In genomic region chr17:78924481-78925151, GRCh38 we compare ENCODE assay signal across 9 cellular contexts. TPM values are rescaled to one million over a fixed set of nuclear protein-coding genes. Genes with fewer than 3 reads are reported as not detected.
DNase-seq lines count a peak whose midpoint lies in the region; ATAC-seq, FAIRE-seq and TF ChIP-seq lines count a peak whose summit lies in the region.
"Had no signal": no experiment of that assay in that cellular context is flagged by ENCODE, and none has a peak within 500 bp of the region (broad histone marks: within the 10 kb centered on the region; RNA-seq: fewer than 3 reads in every experiment).

No MANE protein-coding gene starts in this region.

- no peak for TF ChIP-seq CTCF in DND-41 (IDR thresholded peaks at IDR 0.05; ENCODE audit: borderline replicate concordance, extremely low read depth, low read length, poor library complexity, severe bottlenecking)
- no peak for TF ChIP-seq CTCF in H1 (IDR thresholded peaks at IDR 0.05; ENCODE audit: control extremely low read depth in 1 of 3, insufficient read depth in 1 of 3, low read depth in 1 of 3, low read length in 3 of 3)

- FAIRE-seq in H1 (lab: Jason Lieb, UNC) = no peak

- no peak overlapping the region for H2BK20ac ChIP-seq in H1 (ENCODE audit: low read length)

- no peaks in the 10 kb centered on the region for H3K79me2 ChIP-seq in DND-41 (ENCODE audit: insufficient read depth, low read length)
- H3K79me2 ChIP-seq in H1 (ENCODE audit: control insufficient read depth in 1 of 2, insufficient read depth in 2 of 2, low read length in 2 of 2) = peaks cover 0 to 40% of the 10 kb centered on the region in 2 experiments; a peak in 2 of 4 replicates

- peaks cover 11% of the 10 kb centered on the region; the same call in 1 of the 2 replicates for H3K23me2 ChIP-seq in H1 (ENCODE audit: low read depth, low read length)

- no peak overlapping the region for H2AK5ac ChIP-seq in H1 (ENCODE audit: low read depth, low read length)

- no peaks in the 10 kb centered on the region for H3K36me3 Mint-ChIP-seq in naive B cell

- no peaks in the 10 kb centered on the region for H4K20me1 ChIP-seq in DND-41 (ENCODE audit: insufficient read depth, low read length)
- H4K20me1 ChIP-seq in H1 (replicated peaks in 1 of 2; ENCODE audit: control insufficient read depth in 1 of 2, insufficient read depth in 2 of 2, low read length in 2 of 2) = peaks cover 5 to 19% of the 10 kb centered on the region in 2 experiments

- H3K4me2 ChIP-seq in DND-41 (ENCODE audit: insufficient read depth, low read length) (peak overlapping the region; percentile 55), H1 (ENCODE audit: insufficient read depth in 1 of 2, low read depth in 2 of 2, low read length in 2 of 2) (peak overlapping the region; percentile 87 to 96)

- no peak overlapping the region for H3K14ac ChIP-seq in H1 (ENCODE audit: insufficient read length)

- H3K4me3 ChIP-seq in DND-41 (ENCODE audit: low read depth in 1 of 2, low read length in 2 of 2) (peak overlapping the region in 1 of 2 experiments; percentile 47; a peak in 3 of 4 replicates), H1 (ENCODE audit: extremely low read depth in 1 of 4, insufficient read depth in 2 of 4, low read depth in 3 of 4, low read length in 4 of 4) (peak overlapping the region; percentile 60 to 83 (median 70))

- no peaks in the 10 kb centered on the region for H3K36me3 ChIP-seq in DND-41 (ENCODE audit: insufficient read depth, low read length)
- H3K36me3 ChIP-seq in H1 (ENCODE audit: control insufficient read depth in 2 of 4, insufficient read depth in 4 of 4, low read length in 3 of 4) = peaks cover 0 to 3% (median 0%) of the 10 kb centered on the region in 4 experiments; a peak in 1 of 8 replicates

- peak overlapping the region; percentile 3; the same call in 1 of the 2 replicates for H3K18ac ChIP-seq in H1 (ENCODE audit: extremely low read depth, low read length)

- H3K9ac ChIP-seq in DND-41 (ENCODE audit: low read depth, low read length) = peak overlapping the region; percentile 46; the same call in 1 of the 2 replicates
- peak overlapping the region; percentile 35 to 80 (median 54) for H3K9ac ChIP-seq in H1 (replicated peaks in 1 of 4; ENCODE audit: extremely low read depth in 1 of 4, low read depth in 3 of 4, low read length in 3 of 4)

- DNase-seq in DND-41 = peak; percentile 23
- peak; percentile 72 for DNase-seq in NCI-H69 (lab: John Stamatoyannopoulos, UW)
- DNase-seq in H1 (ENCODE audit: low read depth in 1 of 2, low spot score in 2 of 2) = peak in 1 of 2 experiments; percentile 58
- DNase-seq in naive B cell = no peak
- DNase-seq in LoVo (ENCODE audit: low spot score) = no peak
- no peak for DNase-seq in effector CD4-positive, alpha-beta T cell
- DNase-seq in COLO668 (lab: John Stamatoyannopoulos, UW; ENCODE audit: unreplicated experiment) = no peak

- POLR2A ChIA-PET in H1 (lab: Charles Lee; ENCODE audit: partially characterized antibody) = interaction anchor here (1.4 to 2.8 kb wide), 3 partner anchors 9 to 25 kb away, joined by 3 to 16 read pairs (median 12); partner anchors contain the start of gene CEP295NL

- no peaks in the 10 kb centered on the region for H3K9me3 Mint-ChIP-seq in naive B cell

- peak overlapping the region in 1 of 6 donors; percentile 88 for H3K27ac Mint-ChIP-seq in naive B cell

- H3K4ac ChIP-seq in H1 (replicated peaks; ENCODE audit: insufficient read length, low read depth, low read length) = peak overlapping the region; percentile 53

- no peak overlapping the region for H2BK5ac ChIP-seq in H1 (ENCODE audit: low read depth, low read length)

- no peak overlapping the region for H2BK12ac ChIP-seq in H1 (ENCODE audit: low read depth, low read length)

- no peaks in the 10 kb centered on the region for H3K9me3 ChIP-seq in DND-41 (ENCODE audit: insufficient read depth, low read length, severe bottlenecking)
- H3K9me3 ChIP-seq in H1 (ENCODE audit: insufficient read depth in 2 of 2, low read depth in 1 of 2, low read length in 1 of 2) = no peaks in the 10 kb centered on the region
- H3K9me3 ChIP-seq: mucosa of descending colon had no signal

- no peak overlapping the region for H3K23ac ChIP-seq in H1 (ENCODE audit: insufficient read length)

- peaks cover 21% of the 10 kb centered on the region for H3K4me1 ChIP-seq in DND-41 (ENCODE audit: insufficient read depth, low read length)
- H3K4me1 ChIP-seq in H1 (replicated peaks in 1 of 4; ENCODE audit: control insufficient read depth in 3 of 4, insufficient read depth in 4 of 4, low read length in 3 of 4) = peaks cover 4 to 16% (median 10%) of the 10 kb centered on the region in 4 experiments

- H3K27ac ChIP-seq in DND-41 (ENCODE audit: low read length) (no peak overlapping the region), H1 (ENCODE audit: low read depth, low read length) (no peak overlapping the region)

- TF ChIP-seq RAD21 in H1 (IDR thresholded peaks at IDR 0.05 in 1 of 2, conservative IDR thresholded peaks at IDR 0.05 in 1 of 2; ENCODE audit: low read depth in 2 of 2, low read length in 2 of 2) = no peak

- peak overlapping the region; percentile 84 to 96 (median 89) for H3K4me3 Mint-ChIP-seq in naive B cell

- no peak overlapping the region for H2BK15ac ChIP-seq in H1 (ENCODE audit: low read length)

- peak overlapping the region; percentile 43 for H2BK120ac ChIP-seq in H1 (replicated peaks; ENCODE audit: low read depth, low read length)

- no peak overlapping the region for H4K91ac ChIP-seq in H1 (replicated peaks; ENCODE audit: insufficient read length, low read length)

- no peak overlapping the region for H3K56ac ChIP-seq in H1 (replicated peaks; ENCODE audit: insufficient read length, low read depth, low read length)

- H4K8ac ChIP-seq in H1 (ENCODE audit: extremely low read depth, insufficient read depth, low read length) = peak overlapping the region; percentile 75

- peaks cover 21% of the 10 kb centered on the region for H3K27me3 ChIP-seq in DND-41 (ENCODE audit: insufficient read depth, low read length, poor library complexity)
- H3K27me3 ChIP-seq in H1 (replicated peaks in 1 of 4; ENCODE audit: control insufficient read depth in 3 of 4, extremely low read depth in 1 of 4, insufficient read depth in 3 of 4, low read length in 3 of 4) = no peaks in the 10 kb centered on the region

- ATAC-seq in DND-41 (ENCODE audit: insufficient read depth, low read depth) = peak; percentile 29; the same call in 1 of the 3 replicates
- peak; percentile 4 to 7 for ATAC-seq in naive B cell (ENCODE audit: low read depth in 2 of 2)
- no peak for ATAC-seq in HG03457 (IDR thresholded peaks at IDR 0.05; ENCODE audit: unreplicated experiment)

- H4K5ac ChIP-seq in H1 (ENCODE audit: insufficient read length, low read depth, low read length) = no peak overlapping the region

- H2AFZ ChIP-seq in DND-41 (ENCODE audit: low read depth, low read length) (peak overlapping the region; percentile 16; the same call in 1 of the 2 replicates), H1 (ENCODE audit: low read length) (no peak overlapping the region)

- peaks cover 0 to 17% (median 10%) of the 10 kb centered on the region in 3 donors for H3K27me3 Mint-ChIP-seq in naive B cell

- peaks cover 15 to 31% (median 26%) of the 10 kb centered on the region in 3 donors for H3K4me1 Mint-ChIP-seq in naive B cell

- 1% methylated on average over 18 of the region's 64 CpGs; no CpG with 5 or more reads in 1 of the 2 experiments for WGBS in H1 (ENCODE audit: extremely low coverage in 1 of 2, insufficient coverage in 1 of 2, insufficient read length in 1 of 2, insufficient replicate concordance in 2 of 2, low coverage in 1 of 2, low lambda C conversion rate in 2 of 2, missing lambda C conversion rate in 1 of 2), 2 experiments

- TF ChIP-seq EP300 in H1 (IDR thresholded peaks at IDR 0.05; ENCODE audit: borderline replicate concordance in 1 of 2, low read depth in 2 of 2, low read length in 2 of 2) = no peak

- 0 out of 3 replicates have a peak, but pooled peaks of 1 of the 2 experiments have one; percentile 59 for TF ChIP-seq POLR2A in H1 (IDR thresholded peaks at IDR 0.05; ENCODE audit: control extremely low read depth in 1 of 2, low read depth in 2 of 2, low read length in 2 of 2)

- CTCF ChIA-PET in H1 (lab: Charles Lee; ENCODE audit: partially characterized antibody) = interaction anchor here (0.8 kb wide), 1 partner anchor 22 kb away, joined by 3 read pairs; the partner anchor contains the start of gene CEP295NL

- H3K79me1 ChIP-seq in H1 (ENCODE audit: low read depth, low read length) = peaks cover 10% of the 10 kb centered on the region

RNA-seq across cellular contexts. Expression of gene TIMP2, which starts 0.6 kb away (rescaled TPM):
- 42.7 and 43.3 TPM in 2 replicates for total RNA-seq in H1 (2021; fragmentation: NEBNext Ultra II Directional; extraction: Animal tissue kit (Norgen Biotek cat#: 25700))
- 18.2 and 21.5 TPM in 2 replicates for polyA plus RNA-seq in H1 (2011; rRNA removed)
- 13.1 TPM for polyA plus RNA-seq in H1 (2011; cell fraction: cytosol; rRNA removed)
- 14.3 TPM for polyA plus RNA-seq in H1 (2011; cell fraction: nucleus; rRNA removed)
- 37.1 to 40.2 TPM (median 38.3 TPM) in 4 replicates for polyA plus RNA-seq in H1 (2012, experiment 1 of 2)
- 38.8 TPM for polyA plus RNA-seq in H1 (2012, experiment 2 of 2)
- polyA plus RNA-seq in H1 (2013, experiment 1 of 2) = 36.5 TPM
- 47.3 TPM for polyA plus RNA-seq in H1 (2013, experiment 2 of 2)
- polyA minus RNA-seq in H1 (2011; rRNA and poly(A)+ RNA removed) = 12.9 and 16.2 TPM in 2 replicates
- polyA minus RNA-seq in H1 (2011; cell fraction: cytosol; rRNA and poly(A)+ RNA removed) = 14.9 TPM
- 9.5 TPM for polyA minus RNA-seq in H1 (2011; cell fraction: nucleus; rRNA and poly(A)+ RNA removed)
- 1 to 10 TPM in 1 of 6 donors, under 1 TPM in 5; 0.40 to 1.1 (median 0.65) TPM for polyA plus RNA-seq in naive B cell (ENCODE audit: low read depth in 6 of 6)

RNA-seq across cellular contexts. Expression of gene CEP295NL, which starts 21.6 kb away (rescaled TPM):
- 1.4 and 2.0 TPM in 2 replicates for total RNA-seq in H1 (2021; fragmentation: NEBNext Ultra II Directional; extraction: Animal tissue kit (Norgen Biotek cat#: 25700))
- 0.05 and 0.06 TPM in 2 replicates for polyA plus RNA-seq in H1 (2011; rRNA removed)
- 0.04 TPM for polyA plus RNA-seq in H1 (2011; cell fraction: cytosol; rRNA removed)
- 0.29 TPM for polyA plus RNA-seq in H1 (2011; cell fraction: nucleus; rRNA removed)
- 0.28 to 0.64 TPM (median 0.46 TPM) in 4 replicates for polyA plus RNA-seq in H1 (2012, experiment 1 of 2)
- 0.10 TPM for polyA plus RNA-seq in H1 (2012, experiment 2 of 2)
- polyA plus RNA-seq in H1 (2013, experiment 1 of 2) = 0.14 TPM
- polyA plus RNA-seq in H1 (2013, experiment 2 of 2) = 0.07 TPM
- 0.41 and 0.82 TPM in 2 replicates for polyA minus RNA-seq in H1 (2011; rRNA and poly(A)+ RNA removed)
- polyA minus RNA-seq in H1 (2011; cell fraction: cytosol; rRNA and poly(A)+ RNA removed) = 0.51 TPM
- 1.1 TPM for polyA minus RNA-seq in H1 (2011; cell fraction: nucleus; rRNA and poly(A)+ RNA removed)
- 1 to 10 TPM in 5 of 6 donors, not detected in 1; 1.3 to 2.9 (median 1.6) TPM for polyA plus RNA-seq in naive B cell (ENCODE audit: low read depth in 6 of 6)

RNA-seq across cellular contexts. Expression of gene LGALS3BP, which starts 55.1 kb away (rescaled TPM):
- total RNA-seq in H1 (2021; fragmentation: NEBNext Ultra II Directional; extraction: Animal tissue kit (Norgen Biotek cat#: 25700)) = 53.8 and 56.1 TPM in 2 replicates
- polyA plus RNA-seq in H1 (2011; rRNA removed) = 61.6 and 87.5 TPM in 2 replicates
- polyA plus RNA-seq in H1 (2011; cell fraction: cytosol; rRNA removed) = 27.3 TPM
- polyA plus RNA-seq in H1 (2011; cell fraction: nucleus; rRNA removed) = 94.7 TPM
- polyA plus RNA-seq in H1 (2012, experiment 1 of 2) = 60.4 to 89.3 TPM (median 80.4 TPM) in 4 replicates
- polyA plus RNA-seq in H1 (2012, experiment 2 of 2) = 91.4 TPM
- 75.5 TPM for polyA plus RNA-seq in H1 (2013, experiment 1 of 2)
- polyA plus RNA-seq in H1 (2013, experiment 2 of 2) = 60.2 TPM
- 39.2 and 40.3 TPM in 2 replicates for polyA minus RNA-seq in H1 (2011; rRNA and poly(A)+ RNA removed)
- 57.8 TPM for polyA minus RNA-seq in H1 (2011; cell fraction: cytosol; rRNA and poly(A)+ RNA removed)
- 38.8 TPM for polyA minus RNA-seq in H1 (2011; cell fraction: nucleus; rRNA and poly(A)+ RNA removed)
- polyA plus RNA-seq in naive B cell (ENCODE audit: low read depth in 6 of 6) = 10 to 100 TPM in 1 of 6 donors, 1 to 10 TPM in 5; 1.2 to 17.1 (median 3.7) TPM

Comparison
In these comparisons a context has a peak if more than half of its experiments do, and no peak if none do; other contexts are left out.
1. DNase-seq: peak in DND-41 (single experiment) and NCI-H69 (single experiment); none in naive B cell (single experiment), LoVo (single experiment), effector CD4-positive, alpha-beta T cell (single experiment) and COLO668 (single experiment).
2. RNA of gene TIMP2, which starts 0.6 kb away (polyA plus RNA-seq): 13.1 to 47.3 TPM in H1; 0.40 to 1.1 TPM in naive B cell; every median in the first group is over 4 times any median in the second.